ENCODE assay signal across 10 cellular contexts in the genomic region with DNA sequence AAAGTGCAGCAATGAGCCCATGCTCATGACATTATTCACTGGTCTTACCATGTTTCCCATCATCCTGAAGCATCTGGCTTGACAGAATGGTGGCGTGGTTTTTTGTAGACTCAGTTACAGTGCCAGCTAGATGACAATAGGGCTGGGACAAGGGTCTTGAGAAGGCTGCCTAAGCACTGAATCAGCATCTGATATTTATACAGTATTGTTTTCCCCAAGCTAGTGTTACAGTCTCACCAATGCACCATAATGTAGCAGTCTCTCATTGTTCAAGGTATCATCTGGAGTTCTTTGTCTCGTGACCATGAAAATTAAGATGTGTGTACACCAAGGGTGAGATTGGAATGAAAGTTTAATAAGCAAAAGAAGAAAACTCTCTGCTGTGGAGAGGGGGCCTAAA. TPM values are rescaled to one million over a fixed set of nuclear protein-coding genes. Genes with fewer than 3 reads are reported as not detected.
"Had no signal": no experiment of that assay in that cellular context is flagged by ENCODE, and none has a peak within 500 bp of the region (broad histone marks: within the 10 kb centered on the region; RNA-seq: fewer than 3 reads in every experiment).

No MANE protein-coding gene starts in this region.

- H3K27ac ChIP-seq: HL-60, KMS-11 had no signal

- H3K4me1 Mint-ChIP-seq: IgD-negative memory B cell had no signal

- FAIRE-seq: HepG2, HTR-8/SVneo had no signal

- ATAC-seq: HepG2 had no signal

- H3K4me2 ChIP-seq: KMS-11 had no signal

- DNase-seq: IMR-90, KBM-7, KG1 had no signal

- H3K9ac ChIP-seq: KMS-11 had no signal

- H3K4me3 Mint-ChIP-seq: IgD-negative memory B cell had no signal

RNA-seq across cellular contexts. Expression of gene GGTA1, which starts 19.0 kb away (rescaled TPM):
- total RNA-seq: HepG2, HT-29, HT1080, IMR-90 had no signal
- polyA plus RNA-seq: HepG2, IgD-negative memory B cell, IMR-90 had no signal
